17 cellular contexts compared by ENCODE assay signal in genomic region chr5:9977070-9977469, GRCh38.
DNase-seq lines count a peak whose midpoint lies in the region; ATAC-seq and TF ChIP-seq lines count a peak whose summit lies in the region.
"Had no signal": no experiment of that assay in that cellular context is flagged by ENCODE, and none has a peak within 500 bp of the region (broad histone marks: within the 10 kb centered on the region; RNA-seq: fewer than 3 reads in every experiment).

No MANE protein-coding gene starts in this region.

- H3K4me1 Mint-ChIP-seq in activated CD8-positive, alpha-beta T cell treated with anti-CD3 and anti-CD28 coated beads for 36 hours (ENCODE audit: low read depth) = no peaks in the 10 kb centered on the region

- H3K79me2 ChIP-seq in Karpas-422 (ENCODE audit: low read length) = no peaks in the 10 kb centered on the region

- no peak overlapping the region for H3K9ac ChIP-seq in Karpas-422 (ENCODE audit: low read length)
- H3K9ac ChIP-seq: KMS-11 had no signal

- DNase-seq in DMS79 (lab: John Stamatoyannopoulos, UW) = peak; percentile 88
- peak; percentile 45 for DNase-seq in NCI-H2081 treated with DMSO at 0.1 percent for 48 hours (lab: John Stamatoyannopoulos, UW)
- DNase-seq in NCI-H748 treated with DMSO at 0.1 percent for 48 hours (lab: John Stamatoyannopoulos, UW) = peak; percentile 74
- peak; percentile 79 to 85 for DNase-seq in thyroid gland
- DNase-seq in stimulated activated CD8-positive, alpha-beta memory T cell treated with anti-CD3 and anti-CD28 coated beads, Interleukin-4, amount 100 ng/mL, for 48 hours = no peak
- no peak for DNase-seq in activated CD8-positive, alpha-beta T cell treated with anti-CD3 and anti-CD28 coated beads for 36 hours
- no peak for DNase-seq in Karpas-422
- DNase-seq: BE2C, IMR-90, NCI-H1105 treated with DMSO at 0.1 percent for 48 hours, NCI-H1694 treated with DMSO at 0.1 percent for 48 hours, NCI-H446, NCI-H82, T1000 had no signal

- H3K4me2 ChIP-seq in Karpas-422 (ENCODE audit: low read depth, low read length, poor library complexity, severe bottlenecking) = no peak overlapping the region
- H3K4me2 ChIP-seq: KMS-11 had no signal

- no peak overlapping the region for H3K27ac Mint-ChIP-seq in activated CD8-positive, alpha-beta T cell treated with anti-CD3 and anti-CD28 coated beads for 36 hours
- H3K27ac Mint-ChIP-seq: T-helper 1 cell treated with Interleukin-12 subunit alpha and Interleukin-12 subunit beta and Interleukin-4 antibody, amounts not matched to agents 30 μg/mL and 1 μg/mL, for 36 hours had no signal

- no peaks in the 10 kb centered on the region for H3K36me3 Mint-ChIP-seq in activated CD8-positive, alpha-beta T cell treated with anti-CD3 and anti-CD28 coated beads for 36 hours (ENCODE audit: low read depth)

- H3K4me1 ChIP-seq in thyroid gland (peaks cover 7 to 15% of the 10 kb centered on the region in 2 donors), Karpas-422 (ENCODE audit: low read length) (no peaks in the 10 kb centered on the region)
- H3K4me1 ChIP-seq: BE2C had no signal

- no peaks in the 10 kb centered on the region for H3K27me3 ChIP-seq in thyroid gland
- no peaks in the 10 kb centered on the region; the same call in 1 of the 2 replicates for H3K27me3 ChIP-seq in Karpas-422 (ENCODE audit: low read length)
- H3K27me3 ChIP-seq: BE2C had no signal

- no peaks in the 10 kb centered on the region for H4K20me1 ChIP-seq in Karpas-422 (ENCODE audit: insufficient read depth, low read depth, low read length)

- no peak for TF ChIP-seq POLR2A in thyroid gland (IDR thresholded peaks at IDR 0.05)

- no peak for ATAC-seq in activated CD8-positive, alpha-beta T cell treated with anti-CD3 and anti-CD28 coated beads for 36 hours
- ATAC-seq: Right ventricle myocardium inferior had no signal

- WGBS in thyroid gland, 2 donors = 12 to 13% methylated on average over 2 of the region's 2 CpGs

- peak overlapping the region in 1 of 3 donors; percentile 22 for H3K27ac ChIP-seq in thyroid gland
- no peak overlapping the region for H3K27ac ChIP-seq in Karpas-422 (ENCODE audit: low read length)
- H3K27ac ChIP-seq: KMS-11 had no signal

- no peak overlapping the region for H3K4me3 Mint-ChIP-seq in activated CD8-positive, alpha-beta T cell treated with anti-CD3 and anti-CD28 coated beads for 36 hours
- H3K4me3 Mint-ChIP-seq: T-helper 1 cell treated with Interleukin-12 subunit alpha and Interleukin-12 subunit beta and Interleukin-4 antibody, amounts not matched to agents 30 μg/mL and 1 μg/mL, for 36 hours had no signal

- no peaks in the 10 kb centered on the region for H3K36me3 ChIP-seq in thyroid gland
- H3K36me3 ChIP-seq in Karpas-422 (ENCODE audit: insufficient read depth, low read length) = no peaks in the 10 kb centered on the region
- H3K36me3 ChIP-seq: BE2C had no signal

- no peak overlapping the region for H2AFZ ChIP-seq in Karpas-422 (ENCODE audit: low read length)

- H3K9me2 ChIP-seq in Karpas-422 (replicated peaks; ENCODE audit: insufficient read depth, low read length) = no peaks in the 10 kb centered on the region

- no peak for TF ChIP-seq CTCF in thyroid gland (IDR thresholded peaks at IDR 0.05)
- TF ChIP-seq CTCF in activated CD8-positive, alpha-beta T cell treated with anti-CD3 and anti-CD28 coated beads for 36 hours (IDR thresholded peaks at IDR 0.05) = no peak

- no peaks in the 10 kb centered on the region for H3K9me3 ChIP-seq in thyroid gland
- no peaks in the 10 kb centered on the region for H3K9me3 ChIP-seq in Karpas-422 (ENCODE audit: low read length)

- intact Hi-C loops in thyroid gland (cut with DNase I) = no loop called here
- intact Hi-C loops in activated CD8-positive, alpha-beta T cell treated with anti-CD3 and anti-CD28 coated beads for 36 hours (cut with micrococcal nuclease) = no loop called here

- CTCF ChIA-PET in activated CD8-positive, alpha-beta T cell treated with anti-CD3 and anti-CD28 coated beads for 36 hours (lab: Charles Lee) = no interaction called here

- POLR2A ChIA-PET in activated CD8-positive, alpha-beta T cell treated with anti-CD3 and anti-CD28 coated beads for 36 hours (lab: Charles Lee) = no interaction called here

- no peaks in the 10 kb centered on the region for H3K9me3 Mint-ChIP-seq in activated CD8-positive, alpha-beta T cell treated with anti-CD3 and anti-CD28 coated beads for 36 hours

- no peaks in the 10 kb centered on the region for H3K27me3 Mint-ChIP-seq in activated CD8-positive, alpha-beta T cell treated with anti-CD3 and anti-CD28 coated beads for 36 hours

- H3K4me3 ChIP-seq in thyroid gland (replicated peaks in 1 of 3) (no peak overlapping the region), Karpas-422 (ENCODE audit: low read length) (no peak overlapping the region)

Comparison
In these comparisons a context has a peak if more than half of its experiments do, and no peak if none do; other contexts are left out.
1. DNase-seq: peak in DMS79 (single experiment), NCI-H2081 treated with DMSO at 0.1 percent for 48 hours (single experiment), NCI-H748 treated with DMSO at 0.1 percent for 48 hours (single experiment) and thyroid gland (2 of 2); none in stimulated activated CD8-positive, alpha-beta memory T cell treated with anti-CD3 and anti-CD28 coated beads, Interleukin-4, amount 100 ng/mL, for 48 hours (single experiment), activated CD8-positive, alpha-beta T cell treated with anti-CD3 and anti-CD28 coated beads for 36 hours (single experiment) and Karpas-422 (single experiment).